ENCODE assay signal across 4 cellular contexts in the genomic region with DNA sequence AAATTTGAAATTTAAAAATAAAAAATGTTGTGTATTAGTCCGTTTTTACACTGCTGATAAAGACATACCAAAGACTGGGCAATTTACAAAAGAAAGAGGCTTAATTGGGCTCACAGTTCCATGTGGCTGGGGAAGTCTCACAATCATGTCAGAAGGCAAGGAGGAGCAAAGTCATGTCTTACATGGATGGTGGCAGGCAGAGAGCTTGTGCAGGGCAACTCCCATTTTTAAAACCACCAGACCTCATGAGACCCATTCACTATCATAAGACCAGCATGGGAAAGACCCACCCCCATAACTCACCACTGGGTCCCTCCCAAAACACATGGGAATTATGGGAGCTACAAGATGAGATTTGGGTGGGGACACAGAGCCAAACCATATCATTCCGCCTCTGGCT.
DNase-seq lines count a peak whose midpoint lies in the region; ATAC-seq, FAIRE-seq and TF ChIP-seq lines count a peak whose summit lies in the region.
"Not testable (repeated sequence)": the region's sequence is repeated elsewhere in the genome, so short reads cannot be mapped to it uniquely, and the experiment has no call there.

No MANE protein-coding gene starts in this region.

- H3K9me3 ChIP-seq in RWPE2 (ENCODE audit: severe bottlenecking); astrocyte (ENCODE audit: insufficient read depth, low read depth, low read length): not testable (repeated sequence)
- H3K9me3 ChIP-seq in HepG2 (ENCODE audit: low read length) = peaks cover 34% of the 10 kb centered on the region

- not testable (repeated sequence) for TF ChIP-seq POLR2A in HepG2 (IDR thresholded peaks at IDR 0.05; ENCODE audit: insufficient read depth in 1 of 2, low read depth in 2 of 2, low read length in 2 of 2)

- H3K9ac ChIP-seq in astrocyte (ENCODE audit: low read length); HepG2 (ENCODE audit: insufficient read depth, low read depth, low read length): not testable (repeated sequence)

- not testable (repeated sequence) for H3K4me2 ChIP-seq in astrocyte (ENCODE audit: low read length); HepG2 (ENCODE audit: low read depth, low read length)

- CTCF ChIA-PET in HepG2 (lab: Yijun Ruan, JAX; ENCODE audit: low intra/inter-chr PET ratio, low total read pairs) = not testable (repeated sequence)

- not testable (repeated sequence) for H3K27ac Mint-ChIP-seq in astrocyte (ENCODE audit: unreplicated experiment)
- H3K27ac Mint-ChIP-seq in chondrocyte (ENCODE audit: unreplicated experiment) = peak overlapping the region; percentile 14

- not testable (repeated sequence) for H2AFZ ChIP-seq in astrocyte (ENCODE audit: low read depth, low read length); HepG2 (ENCODE audit: low read length)

- H3K4me1 Mint-ChIP-seq in astrocyte (ENCODE audit: low read depth, unreplicated experiment) = peaks cover 16% of the 10 kb centered on the region
- peaks cover 28% of the 10 kb centered on the region for H3K4me1 Mint-ChIP-seq in chondrocyte (ENCODE audit: low read depth)

- POLR2A ChIA-PET in HepG2 (lab: Yijun Ruan, JAX) = not testable (repeated sequence)

- H3K36me3 Mint-ChIP-seq in astrocyte (ENCODE audit: low read depth, unreplicated experiment) (peaks cover 36% of the 10 kb centered on the region), chondrocyte (ENCODE audit: low read depth) (peaks cover 33% of the 10 kb centered on the region)

- intact Hi-C loops in HepG2 (cut with micrococcal nuclease; ENCODE audit: unreplicated experiment) = not testable (repeated sequence)

- not testable (repeated sequence) for TF ChIP-seq EP300 in HepG2 (IDR thresholded peaks at IDR 0.05; ENCODE audit: low read depth in 2 of 2, low read length in 2 of 2); HepG2 (CRISPR knock-in tag; IDR thresholded peaks at IDR 0.05; ENCODE audit: borderline replicate concordance)

- not testable (repeated sequence) for ATAC-seq in RWPE2 (ENCODE audit: low read depth); HepG2

- 93% methylated on average over 2 of the region's 2 CpGs for WGBS in HepG2 (ENCODE audit: low lambda C conversion rate)

- H3K27ac ChIP-seq in RWPE2 (ENCODE audit: poor library complexity, severe bottlenecking) = peak overlapping the region; percentile 90
- H3K27ac ChIP-seq in astrocyte (ENCODE audit: low read depth, low read length); HepG2 (ENCODE audit: extremely low read length, insufficient read depth, low read length): not testable (repeated sequence)

- H3K9me3 Mint-ChIP-seq in astrocyte (ENCODE audit: unreplicated experiment) (peaks cover 40% of the 10 kb centered on the region), chondrocyte (ENCODE audit: low read depth) (peaks cover 33% of the 10 kb centered on the region)

- peak; percentile 17 for FAIRE-seq in astrocyte (lab: Jason Lieb, UNC)
- FAIRE-seq in HepG2 (lab: Jason Lieb, UNC) = not testable (repeated sequence)

- DNase-seq in RWPE2 (ENCODE audit: low spot score); astrocyte (ENCODE audit: low read depth); chondrocyte (ENCODE audit: low spot score); HepG2 (ENCODE audit: low spot score): not testable (repeated sequence)

- TF ChIP-seq RAD21 in HepG2 (CRISPR knock-in tag; IDR thresholded peaks at IDR 0.05) = not testable (repeated sequence)

- H3K4me3 ChIP-seq in RWPE2 (ENCODE audit: severe bottlenecking); astrocyte (ENCODE audit: insufficient read depth, low read depth, low read length); HepG2 (replicated peaks in 1 of 3; ENCODE audit: insufficient read depth in 1 of 3, low read depth in 2 of 3, low read length in 3 of 3): not testable (repeated sequence)

- H3K36me3 ChIP-seq in RWPE2 (ENCODE audit: low read depth); astrocyte (ENCODE audit: insufficient read depth, low read length): not testable (repeated sequence)
- peaks cover 5 to 23% of the 10 kb centered on the region in 2 experiments; a peak in 4 of 5 replicates for H3K36me3 ChIP-seq in HepG2 (replicated peaks in 1 of 2; ENCODE audit: control insufficient read depth in 1 of 2, insufficient read depth in 2 of 2, low read length in 2 of 2)

- TF ChIP-seq CTCF in RWPE2 (IDR thresholded peaks at IDR 0.05; ENCODE audit: poor library complexity, severe bottlenecking); astrocyte (IDR thresholded peaks at IDR 0.05; ENCODE audit: insufficient read depth, low read depth, low read length); chondrocyte (IDR thresholded peaks at IDR 0.05); HepG2 (CRISPR knock-in tag; IDR thresholded peaks at IDR 0.05): not testable (repeated sequence)

- H3K79me2 ChIP-seq in astrocyte (ENCODE audit: insufficient read depth, low read length); HepG2 (ENCODE audit: insufficient read depth, low read length): not testable (repeated sequence)

- H3K4me1 ChIP-seq in RWPE2 (ENCODE audit: insufficient read depth, poor library complexity, severe bottlenecking) = peaks cover 22% of the 10 kb centered on the region
- H3K4me1 ChIP-seq in astrocyte (ENCODE audit: insufficient read depth, low read length) = peaks cover 16% of the 10 kb centered on the region
- not testable (repeated sequence) for H3K4me1 ChIP-seq in HepG2 (ENCODE audit: insufficient read depth, low read length)

- in situ Hi-C loops in HepG2 (cut with HindIII; ENCODE audit: extremely low pct_ligation_motif_present, low pct_unique_long_range_greater_than_20kb) = not testable (repeated sequence)

- H3K27me3 ChIP-seq in RWPE2 (ENCODE audit: insufficient read depth, poor library complexity, severe bottlenecking); astrocyte (ENCODE audit: insufficient read depth, low read length); HepG2 (ENCODE audit: control insufficient read depth in 1 of 2, insufficient read depth in 2 of 2, low read length in 2 of 2): not testable (repeated sequence)

- H3K4me3 Mint-ChIP-seq in astrocyte (ENCODE audit: unreplicated experiment); chondrocyte (ENCODE audit: unreplicated experiment): not testable (repeated sequence)

- not testable (repeated sequence) for BruUV-seq in HepG2 (replicated peaks; lab: Mats Ljungman, UMichigan)

- not testable (repeated sequence) for H4K20me1 ChIP-seq in astrocyte (ENCODE audit: insufficient read depth, low read length); HepG2 (ENCODE audit: insufficient read depth, low read length)

- not testable (repeated sequence) for H3K27me3 Mint-ChIP-seq in astrocyte (ENCODE audit: low read depth, unreplicated experiment); chondrocyte (ENCODE audit: low read depth)

TF ChIP-seq in HepG2, 621 proteins besides CTCF, POLR2A, EP300 and RAD21:
- peak; percentile 83; the same call in 1 of the 2 replicates for TF ChIP-seq ZNF431 (CRISPR knock-in tag; IDR thresholded peaks at IDR 0.05; ENCODE audit: borderline replicate concordance, low read depth)
